ENCODE assay signal across 21 cellular contexts in the genomic region with DNA sequence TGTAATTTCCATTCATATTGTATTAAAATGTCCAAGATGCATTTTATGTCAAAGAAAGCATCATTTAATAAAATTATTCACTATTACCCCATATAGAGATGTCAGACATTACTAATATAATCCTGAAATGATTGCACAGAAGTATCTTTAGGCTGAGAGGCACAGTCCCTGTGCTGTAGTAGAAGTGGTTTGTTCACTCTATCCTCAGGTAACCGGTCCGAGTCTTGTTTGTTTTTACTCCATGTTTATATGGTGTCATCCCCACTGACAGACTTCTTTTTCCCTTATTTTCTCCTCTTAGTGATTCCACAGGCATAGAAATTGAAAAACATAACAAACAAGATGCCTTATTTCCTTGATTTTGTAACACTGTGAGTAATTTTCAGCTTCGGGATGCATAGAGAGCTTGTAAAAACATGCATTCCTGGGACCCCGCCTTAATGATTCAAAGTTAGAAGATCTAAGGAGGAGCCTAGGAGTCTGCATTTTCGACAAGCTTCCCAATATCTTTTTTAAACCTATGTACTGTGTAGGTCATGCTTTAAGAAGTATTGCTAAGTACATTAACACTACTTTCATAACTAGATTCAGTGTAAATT.
"Had no signal": no experiment of that assay in that cellular context is flagged by ENCODE, and none has a peak within 500 bp of the region (broad histone marks: within the 10 kb centered on the region; RNA-seq: fewer than 3 reads in every experiment).

No MANE protein-coding gene starts in this region.

- H3K27ac ChIP-seq: adrenal gland, cardiac muscle cell, lower lobe of right lung, upper lobe of right lung had no signal

- DNase-seq: activated CD4-positive, alpha-beta T cell treated with anti-CD3 and anti-CD28 coated beads, Interleukin-2, amount 10 ng/mL, durations not matched to agents 7 days and 5 days; activated CD8-positive, alpha-beta T cell treated with anti-CD3 and anti-CD28 coated beads, Interleukin-2, amount 10 ng/mL, durations not matched to agents 7 days and 5 days; activated naive CD4-positive, alpha-beta T cell treated with anti-CD3 and anti-CD28 coated beads, Interleukin-2, amount 50 U/mL, for 16 hours; activated T-cell treated with anti-CD3 and anti-CD28 coated beads, Interleukin-2, amount 50 U/mL, for 4 hours; adrenal gland; effector memory CD4-positive, alpha-beta T cell; left cardiac atrium; lower lobe of right lung; midbrain; nucleus accumbens; posterior cingulate gyrus; retina; stimulated activated CD4-positive, alpha-beta T cell treated with anti-CD3 and anti-CD28 coated beads, Interleukin-12 subunit alpha, Interleukin-12 subunit beta, amount 100 ng/mL, for 4 hours; stimulated activated CD4-positive, alpha-beta T cell treated with anti-CD3 and anti-CD28 coated beads, Interleukin-1b, Interleukin-23, amount 100 ng/mL, for 48 hours; stimulated activated CD8-positive, alpha-beta memory T cell treated with anti-CD3 and anti-CD28 coated beads, Interleukin-4, amount 100 ng/mL, for 48 hours; stimulated activated naive CD4-positive, alpha-beta T cell; T-helper 1 cell; T1000; upper lobe of right lung had no signal

- H3K27me3 ChIP-seq: adrenal gland, cardiac muscle cell, upper lobe of right lung had no signal

- ATAC-seq: activated CD8-positive, alpha-beta T cell treated with anti-CD3 and anti-CD28 coated beads, Interleukin-2, amount 10 ng/mL, durations not matched to agents 7 days and 5 days; activated T-cell treated with anti-CD3 and anti-CD28 coated beads, Interleukin-2, amount 50 U/mL, for 4 hours; left cardiac atrium; lower lobe of right lung; upper lobe of right lung had no signal

- H3K36me3 ChIP-seq: adrenal gland, cardiac muscle cell, lower lobe of right lung, upper lobe of right lung had no signal

- H3K4me3 ChIP-seq: adrenal gland, cardiac muscle cell, lower lobe of right lung, upper lobe of right lung had no signal

- H3K4me1 ChIP-seq: adrenal gland, lower lobe of right lung, upper lobe of right lung had no signal

- H3K9me3 ChIP-seq: adrenal gland, lower lobe of right lung, upper lobe of right lung had no signal

- FAIRE-seq: endothelial cell of umbilical vein had no signal
